Comparison of ENCODE assay signal across 11 cellular contexts in genomic region chr2:105431367-105432088, GRCh38. TPM values are rescaled to one million over a fixed set of nuclear protein-coding genes. Genes with fewer than 3 reads are reported as not detected.
DNase-seq lines count a peak whose midpoint lies in the region; ATAC-seq and TF ChIP-seq lines count a peak whose summit lies in the region.
"Had no signal": no experiment of that assay in that cellular context is flagged by ENCODE, and none has a peak within 500 bp of the region (broad histone marks: within the 10 kb centered on the region; RNA-seq: fewer than 3 reads in every experiment).

No MANE protein-coding gene starts in this region.

- H3K4me3 ChIP-seq in cardiac muscle cell = no peak overlapping the region
- H3K4me3 ChIP-seq in psoas muscle = no peak overlapping the region
- H3K4me3 ChIP-seq: coronary artery had no signal

- intact Hi-C loops in psoas muscle (cut with DNase I) = loop anchor here in 1 of 2 donors (10.0 kb wide), 1 partner anchor 63 kb away; no protein-coding TSS in a partner anchor

- 4% methylated on average over 4 of the region's 4 CpGs for WGBS in psoas muscle, 3 donors

- H3K4me1 ChIP-seq in cardiac muscle cell (ENCODE audit: low read depth) = peaks cover 44% of the 10 kb centered on the region
- peaks cover 14% of the 10 kb centered on the region for H3K4me1 ChIP-seq in psoas muscle

- peak; percentile 84 to 97 (median 93) for ATAC-seq in psoas muscle
- ATAC-seq: naive thymus-derived CD4-positive, alpha-beta T cell; stimulated activated memory B cell treated with anti-CD40 and anti-IgM and Interleukin-4, amounts not matched to agents 10 μg/mL and 1 μg/mL and 100 μg/mL, for 72 hours had no signal

- no peaks in the 10 kb centered on the region for H3K9me3 ChIP-seq in cardiac muscle cell (ENCODE audit: low read depth)
- H3K9me3 ChIP-seq in psoas muscle = no peaks in the 10 kb centered on the region

- H3K27me3 ChIP-seq in cardiac muscle cell = no peaks in the 10 kb centered on the region
- no peaks in the 10 kb centered on the region for H3K27me3 ChIP-seq in psoas muscle (ENCODE audit: insufficient read depth in 3 of 3, low read length in 2 of 3)

- H3K27ac ChIP-seq in cardiac muscle cell (peak overlapping the region; percentile 81), psoas muscle (peak overlapping the region; percentile 66)

- peaks cover 26% of the 10 kb centered on the region for H3K36me3 ChIP-seq in cardiac muscle cell
- no peaks in the 10 kb centered on the region for H3K36me3 ChIP-seq in psoas muscle (ENCODE audit: insufficient read depth in 1 of 2, low read depth in 1 of 2)

- TF ChIP-seq CTCF in cardiac muscle cell (IDR thresholded peaks at IDR 0.05; ENCODE audit: low read depth, low read length) (no peak), psoas muscle (IDR thresholded peaks at IDR 0.05) (no peak), GM20000 (IDR thresholded peaks at IDR 0.05; ENCODE audit: extremely low read depth, missing control alignments) (no peak)

- peak; percentile 59 for DNase-seq in EH (ENCODE audit: low read depth)
- peak; percentile 77 for DNase-seq in RPMI8226
- peak in 1 of 2 donors; percentile 74 for DNase-seq in cardiac muscle cell (ENCODE audit: low read depth in 1 of 2, low spot score in 1 of 2)
- DNase-seq in psoas muscle = peak; percentile 71 to 85
- DNase-seq in HPDE6-E6E7 (ENCODE audit: extremely low spot score) = no peak
- DNase-seq in UCSD-AML1 (lab: John Stamatoyannopoulos, UW; ENCODE audit: unreplicated experiment) = no peak
- DNase-seq in NCI-H1417 treated with DMSO at 0.1 percent for 48 hours (lab: John Stamatoyannopoulos, UW) = no peak
- no peak for DNase-seq in GM20000 (ENCODE audit: low spot score)
- DNase-seq: naive thymus-derived CD4-positive, alpha-beta T cell had no signal

RNA-seq across cellular contexts. Expression of gene FHL2, which starts 32.7 kb away (rescaled TPM):
- 586 and 1,288 TPM in 2 replicates for total RNA-seq in cardiac muscle cell
- 612 and 1,543 TPM in 2 replicates for polyA plus RNA-seq in cardiac muscle cell
- 100 to 1,000 TPM in 1 of 4 donors, 10 to 100 TPM in 3; 33.5 to 114 (median 51.7) TPM for total RNA-seq in psoas muscle
- polyA plus RNA-seq in psoas muscle = 10 to 100 TPM; 24.7 to 40.9 (median 28.5) TPM

Comparison
In these comparisons a context has a peak if more than half of its experiments do, and no peak if none do; other contexts are left out.
1. DNase-seq: peak in EH (single experiment), RPMI8226 (single experiment) and psoas muscle (2 of 2); none in HPDE6-E6E7 (single experiment), UCSD-AML1 (single experiment), NCI-H1417 treated with DMSO at 0.1 percent for 48 hours (single experiment) and GM20000 (single experiment).